In the genomic region with DNA sequence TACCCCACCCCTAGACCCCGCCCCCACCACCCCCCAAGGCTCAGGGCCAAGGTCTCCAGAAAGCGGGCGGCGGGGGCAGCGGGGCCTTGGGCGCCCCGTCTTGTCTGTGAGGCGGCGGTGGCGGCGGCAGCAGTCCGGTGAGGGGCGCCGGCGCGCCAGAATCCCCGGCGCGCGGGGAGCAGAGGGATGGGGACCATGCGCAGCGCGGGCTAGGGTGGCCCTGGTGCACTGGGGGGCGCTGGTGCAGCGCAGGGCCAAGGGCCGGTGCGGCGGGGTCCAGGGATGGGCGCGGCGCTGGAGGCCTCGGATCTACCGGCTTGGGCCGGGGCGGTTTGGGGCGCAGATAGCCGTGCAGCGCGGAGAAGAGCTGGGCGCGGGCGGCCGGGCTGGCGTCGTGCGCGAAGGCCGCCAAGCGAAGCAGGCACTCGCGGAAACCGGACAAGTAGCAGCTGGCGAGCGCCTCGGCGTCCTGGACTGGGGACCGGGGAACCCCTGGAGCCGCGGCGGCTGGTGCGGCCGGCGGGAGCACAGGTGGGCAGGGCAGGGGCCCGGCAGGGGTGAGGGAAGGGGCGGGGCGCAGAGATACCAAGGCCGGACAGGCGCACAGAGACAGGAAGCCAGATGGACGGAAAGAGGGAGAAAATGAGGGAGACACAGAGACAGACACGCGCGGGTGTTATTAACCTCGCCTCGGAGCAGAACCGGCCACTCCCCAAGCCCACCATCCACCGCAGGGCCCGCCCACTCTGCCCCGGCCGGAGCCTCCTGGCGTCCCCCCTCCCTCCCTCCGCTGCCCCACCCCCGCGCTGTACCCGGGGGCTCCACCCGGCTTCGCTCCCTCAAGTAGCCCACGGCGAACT, we compare ENCODE assay signal across 8 cellular contexts. TPM values are rescaled to one million over a fixed set of nuclear protein-coding genes. Genes with fewer than 3 reads are reported as not detected.
DNase-seq lines count a peak whose midpoint lies in the region; ATAC-seq and TF ChIP-seq lines count a peak whose summit lies in the region.

No MANE protein-coding gene starts in this region.

- H3K4me3 Mint-ChIP-seq in IgD-negative memory B cell (peak overlapping the region; percentile 92 to 100 (median 98)), T-helper 17 cell (peak overlapping the region; percentile 97)

- intact Hi-C loops in dorsolateral prefrontal cortex (cut with DNase I) (loop anchor here (1.0 to 10.0 kb wide), 5 partner anchors 37 to 176 kb away; partner anchors contain the start of gene SLC25A35 (in 2 of the 2)), right lobe of liver (cut with DNase I) (no loop called here)

- peaks cover 0 to 73% (median 20%) of the 10 kb centered on the region in 4 donors for H3K4me1 ChIP-seq in right lobe of liver

- H3K27me3 Mint-ChIP-seq in IgD-negative memory B cell (peaks cover 41% of the 10 kb centered on the region), T-helper 17 cell (peaks cover 52% of the 10 kb centered on the region)

- peak; percentile 77 for DNase-seq in activated effector memory CD4-positive, alpha-beta T cell treated with anti-CD3 and anti-CD28 coated beads, Interleukin-2, amount 50 U/mL, for 16 hours
- no peak for DNase-seq in activated effector memory CD4-positive, alpha-beta T cell treated with Interleukin-2 at 50 U/mL for 16 hours
- no peak for DNase-seq in T-helper 17 cell
- DNase-seq in dorsolateral prefrontal cortex, result peak in 9 of 10 donors; percentile 53 to 83 (median 72)
- DNase-seq in right lobe of liver, result no peak
- peak; percentile 80 for DNase-seq in stimulated activated CD8-positive, alpha-beta memory T cell treated with anti-CD3 and anti-CD28 coated beads, Interleukin-4, amount 100 ng/mL, for 48 hours
- DNase-seq in cerebellar nuclear complex (lab: John Stamatoyannopoulos, UW), result no peak

- H3K36me3 Mint-ChIP-seq in IgD-negative memory B cell (peaks cover 2% of the 10 kb centered on the region), T-helper 17 cell (ENCODE audit: low read depth) (peaks cover 5% of the 10 kb centered on the region)

- 0% methylated on average over 14 of the region's 88 CpGs for WGBS in right lobe of liver (ENCODE audit: insufficient coverage, low coverage, low lambda C conversion rate, missing lambda C conversion rate)

- peaks cover 0 to 5% (median 0%) of the 10 kb centered on the region in 3 donors for H3K9me3 Mint-ChIP-seq in IgD-negative memory B cell

- no peak for TF ChIP-seq POLR2A in right lobe of liver (IDR thresholded peaks at IDR 0.05)

- H3K36me3 ChIP-seq in right lobe of liver, result no peaks in the 10 kb centered on the region

- H3K27ac Mint-ChIP-seq in IgD-negative memory B cell, result peak overlapping the region in 1 of 3 donors; percentile 100
- peak overlapping the region; percentile 99 for H3K27ac Mint-ChIP-seq in T-helper 17 cell

- ATAC-seq in T-helper 17 cell (no peak), right lobe of liver (peak in 1 of 4 donors; percentile 6)

- H3K27me3 ChIP-seq in dorsolateral prefrontal cortex, result no peaks in the 10 kb centered on the region
- H3K27me3 ChIP-seq in right lobe of liver, result peaks cover 0 to 43% of the 10 kb centered on the region in 2 donors

- peaks cover 48 to 55% (median 51%) of the 10 kb centered on the region in 3 donors for H3K4me1 Mint-ChIP-seq in IgD-negative memory B cell
- peaks cover 70% of the 10 kb centered on the region for H3K4me1 Mint-ChIP-seq in T-helper 17 cell

- H3K27ac ChIP-seq in dorsolateral prefrontal cortex (peak overlapping the region in 52 of 59 donors; percentile 2 to 98 (median 66)), right lobe of liver (no peak overlapping the region)

- H3K9me3 ChIP-seq in T-helper 17 cell (ENCODE audit: control insufficient read depth, low read length, poor library complexity, severe bottlenecking), result no peaks in the 10 kb centered on the region
- no peaks in the 10 kb centered on the region for H3K9me3 ChIP-seq in right lobe of liver

- TF ChIP-seq CTCF in dorsolateral prefrontal cortex (IDR thresholded peaks at IDR 0.05 in 54 of 56, conservative IDR thresholded peaks at IDR 0.05 in 2 of 56; ENCODE audit: low read depth in 1 of 56, partially characterized antibody in 56 of 56), result peak in 55 of 56 donors; percentile 31 to 85 (median 66)
- peak; percentile 19 to 37 (median 32) for TF ChIP-seq CTCF in right lobe of liver (IDR thresholded peaks at IDR 0.05)

- peak overlapping the region; percentile 56 to 90 (median 75) for H3K4me3 ChIP-seq in dorsolateral prefrontal cortex
- H3K4me3 ChIP-seq in right lobe of liver, result peak overlapping the region; percentile 26 to 50 (median 30)

RNA-seq across cellular contexts. Expression of gene HES7, which starts 2.1 kb away (rescaled TPM):
- polyA plus RNA-seq in IgD-negative memory B cell, result not detected
- total RNA-seq in T-helper 17 cell, result not detected
- 1 to 10 TPM in 88 of 120 experiments, under 1 TPM in 29, not detected in 3; 0.28 to 5.9 (median 1.7) TPM for total RNA-seq in dorsolateral prefrontal cortex
- total RNA-seq in right lobe of liver, result not detected

RNA-seq across cellular contexts. Expression of gene ALOXE3, which starts 3.4 kb away (rescaled TPM):
- not detected for polyA plus RNA-seq in IgD-negative memory B cell
- total RNA-seq in T-helper 17 cell (not detected), dorsolateral prefrontal cortex (1 to 10 TPM in 110 of 120 experiments, under 1 TPM in 10; 0.39 to 6.5 (median 2.0) TPM), right lobe of liver (not detected)

RNA-seq across cellular contexts. Expression of gene PER1, which starts 30.4 kb away (rescaled TPM):
- 12.6 TPM for polyA plus RNA-seq in IgD-negative memory B cell
- total RNA-seq in T-helper 17 cell (1,000 to 10,000 TPM; 1,926 to 2,038 TPM), dorsolateral prefrontal cortex (100 to 1,000 TPM in 74 of 120 experiments, 10 to 100 TPM in 46; 46.9 to 218 (median 112) TPM), right lobe of liver (100 to 1,000 TPM in 1 of 6 experiments, 10 to 100 TPM in 5; 25.7 to 118 (median 55.2) TPM)

RNA-seq across cellular contexts. Expression of gene ALOX12B, which starts 34.2 kb away (rescaled TPM):
- polyA plus RNA-seq in IgD-negative memory B cell, result 0.41 TPM
- total RNA-seq in T-helper 17 cell, result not detected
- total RNA-seq in dorsolateral prefrontal cortex, result 1 to 10 TPM in 108 of 120 experiments, under 1 TPM in 5, not detected in 7; 0.56 to 8.3 (median 3.2) TPM
- not detected for total RNA-seq in right lobe of liver

RNA-seq across cellular contexts. Expression of gene VAMP2, which starts 41.0 kb away (rescaled TPM):
- polyA plus RNA-seq in IgD-negative memory B cell, result 83.7 TPM
- total RNA-seq in T-helper 17 cell (100 to 1,000 TPM; 209 to 252 TPM), dorsolateral prefrontal cortex (100 to 1,000 TPM; 264 to 763 (median 490) TPM), right lobe of liver (10 to 100 TPM in 4 of 6 experiments, 1 to 10 TPM in 2; 4.4 to 18.6 (median 13.2) TPM)

Comparison
In these comparisons a context has a peak if more than half of its experiments do, and no peak if none do; other contexts are left out.
1. DNase-seq: peak in activated effector memory CD4-positive, alpha-beta T cell treated with anti-CD3 and anti-CD28 coated beads, Interleukin-2, amount 50 U/mL, for 16 hours (single experiment), dorsolateral prefrontal cortex (9 of 10) and stimulated activated CD8-positive, alpha-beta memory T cell treated with anti-CD3 and anti-CD28 coated beads, Interleukin-4, amount 100 ng/mL, for 48 hours (single experiment); none in activated effector memory CD4-positive, alpha-beta T cell treated with Interleukin-2 at 50 U/mL for 16 hours (single experiment), T-helper 17 cell (0 of 3), right lobe of liver (0 of 3) and cerebellar nuclear complex (0 of 2).
2. H3K27ac ChIP-seq: peak in dorsolateral prefrontal cortex (52 of 59); none in right lobe of liver (0 of 3).
3. RNA of gene PER1, which starts 30.4 kb away (total RNA-seq): 1,926 to 2,038 TPM in T-helper 17 cell; 46.9 to 218 TPM in dorsolateral prefrontal cortex and 25.7 to 118 TPM in right lobe of liver; every median in the first group is over 4 times any median in the second.
4. intact Hi-C loops: an anchor here in dorsolateral prefrontal cortex (1.0 to 10.0 kb wide); none called in right lobe of liver.